ENCODE assay signal across 30 cellular contexts in the genomic region with DNA sequence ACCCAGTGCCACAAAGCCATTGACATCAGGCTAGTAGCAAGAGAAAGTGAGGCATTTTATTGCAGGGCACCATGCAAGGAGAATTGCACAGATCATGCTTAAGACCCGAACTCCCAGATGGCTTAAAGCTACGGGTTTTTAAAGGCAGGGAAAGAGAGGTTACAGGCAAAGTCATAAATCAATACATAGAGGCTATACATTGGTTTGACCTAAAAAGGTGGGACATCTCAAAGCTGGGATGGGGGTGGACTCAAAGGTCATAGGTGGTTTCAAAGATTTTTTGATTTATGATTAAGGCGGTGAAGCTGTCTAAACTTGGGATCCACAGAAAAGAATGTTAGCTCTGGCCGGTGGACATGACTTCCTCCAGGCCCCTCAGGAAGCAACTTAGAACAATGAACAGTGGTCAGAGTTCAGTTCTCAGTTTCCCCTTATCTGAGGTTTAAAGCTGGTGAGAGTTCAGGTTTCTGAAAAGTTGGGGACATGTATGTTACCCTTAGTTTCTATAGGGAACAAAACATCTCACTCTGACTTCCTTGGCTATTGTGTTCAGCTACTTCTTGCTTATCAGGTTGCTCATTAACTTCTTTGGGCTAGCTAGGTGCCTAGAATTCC. TPM values are rescaled to one million over a fixed set of nuclear protein-coding genes. Genes with fewer than 3 reads are reported as not detected.
"Had no signal": no experiment of that assay in that cellular context is flagged by ENCODE, and none has a peak within 500 bp of the region (broad histone marks: within the 10 kb centered on the region; RNA-seq: fewer than 3 reads in every experiment).

No MANE protein-coding gene starts in this region.

- H3K27ac Mint-ChIP-seq: activated CD4-positive, alpha-beta memory T cell treated with anti-CD3 and anti-CD28 coated beads, Interleukin-2, amount 10 ng/mL, durations not matched to agents 7 days and 5 days; activated CD8-positive, alpha-beta memory T cell treated with anti-CD3 and anti-CD28 coated beads, Interleukin-2, amount 10 ng/mL, durations not matched to agents 7 days and 5 days; activated naive CD4-positive, alpha-beta T cell treated with anti-CD3 and anti-CD28 coated beads, Interleukin-2, amount 10 ng/mL, durations not matched to agents 7 days and 5 days; activated naive CD8-positive, alpha-beta T cell; activated naive CD8-positive, alpha-beta T cell treated with anti-CD3 and anti-CD28 coated beads, Interleukin-2, amount 50 U/mL, for 24 hours; brain had no signal

- H3K9me3 Mint-ChIP-seq: activated CD4-positive, alpha-beta memory T cell treated with anti-CD3 and anti-CD28 coated beads, Interleukin-2, amount 10 ng/mL, durations not matched to agents 7 days and 5 days; activated naive CD4-positive, alpha-beta T cell treated with anti-CD3 and anti-CD28 coated beads, Interleukin-2, amount 10 ng/mL, durations not matched to agents 7 days and 5 days; activated naive CD8-positive, alpha-beta T cell treated with anti-CD3 and anti-CD28 coated beads, Interleukin-2, amount 50 U/mL, for 24 hours; brain had no signal

- H3K4me1 ChIP-seq: SJCRH30 had no signal

- H3K4me3 ChIP-seq: SJCRH30, SK-N-MC had no signal

- H3K27me3 ChIP-seq: SJCRH30 had no signal

- H3K27ac ChIP-seq: SJCRH30, SK-N-MC, WERI-Rb-1 had no signal

- FAIRE-seq: bronchial epithelial cell had no signal

- H3K27me3 Mint-ChIP-seq: activated CD4-positive, alpha-beta memory T cell treated with anti-CD3 and anti-CD28 coated beads, Interleukin-2, amount 10 ng/mL, durations not matched to agents 7 days and 5 days; activated CD8-positive, alpha-beta memory T cell treated with anti-CD3 and anti-CD28 coated beads, Interleukin-2, amount 10 ng/mL, durations not matched to agents 7 days and 5 days; activated naive CD4-positive, alpha-beta T cell treated with anti-CD3 and anti-CD28 coated beads, Interleukin-2, amount 10 ng/mL, durations not matched to agents 7 days and 5 days; activated naive CD8-positive, alpha-beta T cell; activated naive CD8-positive, alpha-beta T cell treated with anti-CD3 and anti-CD28 coated beads, Interleukin-2, amount 50 U/mL, for 24 hours; brain had no signal

- H3K4me3 Mint-ChIP-seq: activated CD4-positive, alpha-beta memory T cell treated with anti-CD3 and anti-CD28 coated beads, Interleukin-2, amount 10 ng/mL, durations not matched to agents 7 days and 5 days; activated CD8-positive, alpha-beta memory T cell treated with anti-CD3 and anti-CD28 coated beads, Interleukin-2, amount 10 ng/mL, durations not matched to agents 7 days and 5 days; activated naive CD4-positive, alpha-beta T cell treated with anti-CD3 and anti-CD28 coated beads, Interleukin-2, amount 10 ng/mL, durations not matched to agents 7 days and 5 days; activated naive CD8-positive, alpha-beta T cell; activated naive CD8-positive, alpha-beta T cell treated with anti-CD3 and anti-CD28 coated beads, Interleukin-2, amount 50 U/mL, for 24 hours; brain had no signal

- ATAC-seq: activated CD8-positive, alpha-beta memory T cell treated with anti-CD3 and anti-CD28 coated beads, Interleukin-2, amount 10 ng/mL, durations not matched to agents 7 days and 5 days; activated naive CD8-positive, alpha-beta T cell treated with anti-CD3 and anti-CD28 coated beads, Interleukin-2, amount 50 U/mL, for 24 hours had no signal

- H3K9me3 ChIP-seq: SJCRH30 had no signal

- DNase-seq: activated CD4-positive, alpha-beta memory T cell treated with anti-CD3 and anti-CD28 coated beads, Interleukin-2, amount 10 ng/mL, durations not matched to agents 7 days and 5 days; activated CD4-positive, alpha-beta T cell treated with anti-CD3 and anti-CD28 coated beads, Interleukin-2, amount 50 U/mL, for 1 hour; activated CD4-positive, CD25-positive, alpha-beta regulatory T cell; activated CD8-positive, alpha-beta memory T cell treated with anti-CD3 and anti-CD28 coated beads for 24 hours; activated CD8-positive, alpha-beta memory T cell treated with anti-CD3 and anti-CD28 coated beads, Interleukin-2, amount 10 ng/mL, durations not matched to agents 7 days and 5 days; activated CD8-positive, alpha-beta memory T cell treated with anti-CD3 and anti-CD28 coated beads, Interleukin-2, amount 50 U/mL, for 48 hours; activated effector memory CD4-positive, alpha-beta T cell treated with Interleukin-2 at 50 U/mL for 16 hours; activated naive CD4-positive, alpha-beta T cell treated with anti-CD3 and anti-CD28 coated beads, Interleukin-2, amount 10 ng/mL, durations not matched to agents 7 days and 5 days; activated naive CD8-positive, alpha-beta T cell treated with anti-CD3 and anti-CD28 coated beads, Interleukin-2, amount 50 U/mL, for 24 hours; activated T-cell treated with anti-CD3 and anti-CD28 coated beads, Interleukin-2, amount 50 U/mL, for 48 hours; anterior cingulate cortex; central memory CD4-positive, alpha-beta T cell; NCI-H1105 treated with DMSO at 0.1 percent for 48 hours; NCI-H1436; NCI-H1694; NCI-H1930; NCI-H2081 treated with DMSO at 0.1 percent for 48 hours; NCI-H345; NCI-H524 treated with DMSO at 0.1 percent for 48 hours; SHP77; SJCRH30; T1000; WERI-Rb-1 had no signal

RNA-seq across cellular contexts. Expression of a gene that starts 45.8 kb away (rescaled TPM):
- total RNA-seq: activated CD8-positive, alpha-beta memory T cell treated with anti-CD3 and anti-CD28 coated beads, Interleukin-2, amount 10 ng/mL, durations not matched to agents 7 days and 5 days; bronchial epithelial cell; NCI-H460; RPMI7951; T-helper 1 cell treated with Interleukin-12 subunit alpha and Interleukin-12 subunit beta and Interleukin-4 antibody, amounts not matched to agents 30 ng/mL and 1 ng/mL, for 36 hours had no signal
